8 cellular contexts compared by ENCODE assay signal in genomic region chr12:55817352-55818139, GRCh38. TPM values are rescaled to one million over a fixed set of nuclear protein-coding genes. Genes with fewer than 3 reads are reported as not detected.
A peak's percentile ranks its signal among the peaks of the same experiment; 100 is the strongest.
DNase-seq lines count a peak whose midpoint lies in the region; ATAC-seq and TF ChIP-seq lines count a peak whose summit lies in the region.

TSS of gene ORMDL2 (plus strand) at chr12:55818041. CDS start at chr12:55819000, 959 bp downstream.
TSS of gene SARNP (minus strand) at chr12:55817724. CDS start at chr12:55817701, 23 bp downstream.

- no peak within 1 kb of the TSS for H3K14ac ChIP-seq in mesenchymal stem cell (ENCODE audit: low read length in 2 of 2)

- H3K4ac ChIP-seq in mesenchymal stem cell (ENCODE audit: low read depth in 1 of 2, low read length in 2 of 2) = peak within 1 kb of the TSS; percentile 81 to 93

- no peak within 1 kb of the TSS for H3K4me3 Mint-ChIP-seq in Calu3 (ENCODE audit: low read depth, unreplicated experiment)
- H3K4me3 Mint-ChIP-seq in activated CD8-positive, alpha-beta memory T cell treated with anti-CD3 and anti-CD28 coated beads, Interleukin-2, amount 10 ng/mL, durations not matched to agents 7 days and 5 days = no peak within 1 kb of the TSS
- no peak within 1 kb of the TSS for H3K4me3 Mint-ChIP-seq in endodermal cell

- H3K9me3 ChIP-seq in HUES48 (ENCODE audit: control insufficient read depth, insufficient read depth, low read length) (no peaks in the 10 kb centered on the region), NT2/D1 (ENCODE audit: insufficient read depth, low read length) (no peaks in the 10 kb centered on the region), endodermal cell (ENCODE audit: control insufficient read depth, low read length) (no peaks in the 10 kb centered on the region), mesenchymal stem cell (ENCODE audit: control insufficient read depth, low read length) (no peaks in the 10 kb centered on the region)

- peak within 1 kb of the TSS; percentile 81 for H4K91ac ChIP-seq in mesenchymal stem cell (ENCODE audit: low read length)

- peaks cover 28% of the 10 kb centered on the region for H3K36me3 Mint-ChIP-seq in Calu3 (ENCODE audit: insufficient read depth, unreplicated experiment)
- H3K36me3 Mint-ChIP-seq in activated CD8-positive, alpha-beta memory T cell treated with anti-CD3 and anti-CD28 coated beads, Interleukin-2, amount 10 ng/mL, durations not matched to agents 7 days and 5 days = peaks cover 40% of the 10 kb centered on the region
- peaks cover 40% of the 10 kb centered on the region for H3K36me3 Mint-ChIP-seq in endodermal cell (ENCODE audit: low read depth)

- H3K9ac ChIP-seq in HUES48 (ENCODE audit: low read depth, low read length) (peak within 1 kb of the TSS; percentile 91), NT2/D1 (ENCODE audit: insufficient read length, low read depth) (peak within 1 kb of the TSS; percentile 94), endodermal cell (ENCODE audit: extremely low read depth, low read length, poor library complexity, severe bottlenecking) (peak within 1 kb of the TSS; percentile 84), mesenchymal stem cell (ENCODE audit: low read length) (peak within 1 kb of the TSS; percentile 97)

- H3K4me1 Mint-ChIP-seq in Calu3 (ENCODE audit: low read depth, unreplicated experiment) = peaks cover 35% of the 10 kb centered on the region
- H3K4me1 Mint-ChIP-seq in activated CD8-positive, alpha-beta memory T cell treated with anti-CD3 and anti-CD28 coated beads, Interleukin-2, amount 10 ng/mL, durations not matched to agents 7 days and 5 days = peaks cover 41% of the 10 kb centered on the region
- H3K4me1 Mint-ChIP-seq in endodermal cell = peaks cover 21% of the 10 kb centered on the region

- peak within 1 kb of the TSS; percentile 84 for H3K4me2 ChIP-seq in mesenchymal stem cell (ENCODE audit: low read length, poor library complexity, severe bottlenecking)

- H3K27ac ChIP-seq in HUES48 (ENCODE audit: low read depth, low read length) (peak within 1 kb of the TSS; percentile 89), endodermal cell (ENCODE audit: low read depth, low read length) (peak within 1 kb of the TSS; percentile 27), mesenchymal stem cell (ENCODE audit: low read length, poor library complexity, severe bottlenecking) (peak within 1 kb of the TSS; percentile 86)

- H3K23ac ChIP-seq in mesenchymal stem cell (ENCODE audit: low read length in 2 of 2) = peak within 1 kb of the TSS in 1 of 2 experiments; percentile 41

- H2AK5ac ChIP-seq in mesenchymal stem cell (ENCODE audit: low read length, severe bottlenecking) = peak within 1 kb of the TSS; percentile 68

- H3K27me3 ChIP-seq in HUES48 (ENCODE audit: control insufficient read depth, insufficient read depth, low read length) = no peaks in the 10 kb centered on the region
- no peaks in the 10 kb centered on the region for H3K27me3 ChIP-seq in NT2/D1 (ENCODE audit: insufficient read depth, insufficient read length)
- no peaks in the 10 kb centered on the region for H3K27me3 ChIP-seq in endodermal cell (ENCODE audit: control insufficient read depth, insufficient read depth, low read length, poor library complexity, severe bottlenecking)
- no peaks in the 10 kb centered on the region for H3K27me3 ChIP-seq in mesenchymal stem cell (ENCODE audit: control insufficient read depth in 1 of 2, insufficient read depth in 1 of 2, low read length in 2 of 2)

- peak within 1 kb of the TSS; percentile 94 for H3K4me3 ChIP-seq in HUES48 (ENCODE audit: low read depth, low read length)
- H3K4me3 ChIP-seq in NT2/D1 (ENCODE audit: insufficient read length, low read depth) = peak within 1 kb of the TSS; percentile 91
- peak within 1 kb of the TSS; percentile 99 for H3K4me3 ChIP-seq in endodermal cell (ENCODE audit: low read length)
- peak within 1 kb of the TSS; percentile 85 to 97 for H3K4me3 ChIP-seq in mesenchymal stem cell (ENCODE audit: insufficient read depth in 1 of 2, low read depth in 1 of 2, low read length in 2 of 2)

- no peaks in the 10 kb centered on the region for H3K27me3 Mint-ChIP-seq in Calu3 (ENCODE audit: unreplicated experiment)
- H3K27me3 Mint-ChIP-seq in activated CD8-positive, alpha-beta memory T cell treated with anti-CD3 and anti-CD28 coated beads, Interleukin-2, amount 10 ng/mL, durations not matched to agents 7 days and 5 days = no peaks in the 10 kb centered on the region
- no peaks in the 10 kb centered on the region for H3K27me3 Mint-ChIP-seq in endodermal cell (ENCODE audit: insufficient read depth)

- CTCF ChIA-PET in Calu3 (lab: Charles Lee) = interaction anchor here (0.5 to 2.3 kb wide), 16 partner anchors 9 to 262 kb away, joined by 3 to 21 read pairs (median 4); partner anchors contain the start of genes DNAJC14, ERBB3 and RAB5B
- CTCF ChIA-PET in activated CD8-positive, alpha-beta memory T cell treated with anti-CD3 and anti-CD28 coated beads, Interleukin-2, amount 10 ng/mL, durations not matched to agents 7 days and 5 days (lab: Charles Lee) = interaction anchor here (1.0 to 5.3 kb wide), 16 partner anchors 10 to 224 kb away, joined by 3 to 42 read pairs (median 5); partner anchors contain the start of genes DGKA, DNAJC14, PYM1 and RAB5B

- H2BK12ac ChIP-seq in mesenchymal stem cell (ENCODE audit: low read length in 2 of 2) = peak within 1 kb of the TSS in 1 of 2 experiments; percentile 67

- peak; percentile 98 for ATAC-seq in GM21423 (IDR thresholded peaks at IDR 0.05; ENCODE audit: unreplicated experiment)
- peak; percentile 96 for ATAC-seq in activated CD8-positive, alpha-beta memory T cell treated with anti-CD3 and anti-CD28 coated beads, Interleukin-2, amount 10 ng/mL, durations not matched to agents 7 days and 5 days

- H3K36me3 ChIP-seq in HUES48 (ENCODE audit: control insufficient read depth, insufficient read depth, low read length) (peaks cover 56% of the 10 kb centered on the region), NT2/D1 (ENCODE audit: insufficient read depth, insufficient read length, low read length) (peaks cover 72% of the 10 kb centered on the region), endodermal cell (ENCODE audit: control insufficient read depth, insufficient read depth, low read length) (peaks cover 66% of the 10 kb centered on the region), mesenchymal stem cell (ENCODE audit: control insufficient read depth in 1 of 2, insufficient read depth in 2 of 2, low read depth in 1 of 2, low read length in 2 of 2) (peaks cover 26 to 66% of the 10 kb centered on the region in 2 experiments)

- H4K8ac ChIP-seq in mesenchymal stem cell (ENCODE audit: low read length) = peak within 1 kb of the TSS; percentile 94

- H3K27ac Mint-ChIP-seq in Calu3 (ENCODE audit: unreplicated experiment) = no peak within 1 kb of the TSS
- H3K27ac Mint-ChIP-seq in activated CD8-positive, alpha-beta memory T cell treated with anti-CD3 and anti-CD28 coated beads, Interleukin-2, amount 10 ng/mL, durations not matched to agents 7 days and 5 days = no peak within 1 kb of the TSS
- no peak within 1 kb of the TSS for H3K27ac Mint-ChIP-seq in endodermal cell

- H2AFZ ChIP-seq in mesenchymal stem cell (ENCODE audit: low read depth, low read length) = peak within 1 kb of the TSS; percentile 15

- peaks cover 17% of the 10 kb centered on the region for H3K79me1 ChIP-seq in mesenchymal stem cell (replicated peaks; ENCODE audit: low read length, poor library complexity, severe bottlenecking)

- H3K18ac ChIP-seq in mesenchymal stem cell (ENCODE audit: low read depth in 1 of 2, low read length in 2 of 2) = peak within 1 kb of the TSS; percentile 52 to 83

- peak within 1 kb of the TSS; percentile 57 for H2BK15ac ChIP-seq in mesenchymal stem cell (ENCODE audit: low read depth, poor library complexity, severe bottlenecking)

- peaks cover 33% of the 10 kb centered on the region for H3K4me1 ChIP-seq in HUES48 (ENCODE audit: control insufficient read depth, insufficient read depth, low read length)
- no peaks in the 10 kb centered on the region for H3K4me1 ChIP-seq in NT2/D1 (ENCODE audit: insufficient read depth, insufficient read length)
- peaks cover 4% of the 10 kb centered on the region for H3K4me1 ChIP-seq in endodermal cell (ENCODE audit: control insufficient read depth, insufficient read depth, low read length)
- H3K4me1 ChIP-seq in mesenchymal stem cell (ENCODE audit: control insufficient read depth, insufficient read depth, low read depth, low read length) = peaks cover 9% of the 10 kb centered on the region

- H2BK5ac ChIP-seq in mesenchymal stem cell (ENCODE audit: low read depth, low read length, poor library complexity, severe bottlenecking) = no peak within 1 kb of the TSS

- BruUV-seq in Calu3 (replicated peaks; lab: Mats Ljungman, UMichigan) = no TSS peak

- 0 to 1% methylated on average over 30 to 38 of the region's 38 CpGs for WGBS in endodermal cell (ENCODE audit: insufficient coverage in 1 of 2, insufficient read length in 1 of 2), 2 experiments
- WGBS in mesenchymal stem cell = under 1% methylated on average over 38 of the region's 38 CpGs

- DNase-seq in Calu3 = peak; percentile 97
- DNase-seq in NT2/D1 (ENCODE audit: low read depth, low spot score) = peak; percentile 100
- DNase-seq in activated CD8-positive, alpha-beta memory T cell treated with anti-CD3 and anti-CD28 coated beads, Interleukin-2, amount 10 ng/mL, durations not matched to agents 7 days and 5 days = peak; percentile 100
- DNase-seq in endodermal cell = peak; percentile 100
- peak; percentile 100 for DNase-seq in mesenchymal stem cell
- DNase-seq in stimulated activated CD8-positive, alpha-beta memory T cell treated with anti-CD3 and anti-CD28 coated beads, Interleukin-12 subunit alpha, Interleukin-12 subunit beta, amount 100 ng/mL, for 4 hours (ENCODE audit: low read depth) = peak; percentile 88

- H2BK120ac ChIP-seq in mesenchymal stem cell (ENCODE audit: low read depth, low read length) = no peak within 1 kb of the TSS

- H3K9me3 Mint-ChIP-seq in Calu3 (ENCODE audit: low read depth, unreplicated experiment) (no peaks in the 10 kb centered on the region), endodermal cell (no peaks in the 10 kb centered on the region)
- H3K9me3 Mint-ChIP-seq in activated CD8-positive, alpha-beta memory T cell treated with anti-CD3 and anti-CD28 coated beads, Interleukin-2, amount 10 ng/mL, durations not matched to agents 7 days and 5 days (ENCODE audit: low read depth) = no peaks in the 10 kb centered on the region

- intact Hi-C loops in Calu3 (cut with micrococcal nuclease; ENCODE audit: unreplicated experiment) = loop anchor here (5.0 kb wide), 2 partner anchors 80 to 225 kb away; partner anchors contain the start of gene RPS26

- TF ChIP-seq CTCF in Calu3 (IDR thresholded peaks at IDR 0.05; ENCODE audit: unreplicated experiment) (no peak), endodermal cell (conservative IDR thresholded peaks at IDR 0.05) (no peak)

RNA-seq across cellular contexts. Expression of gene ORMDL2, which starts in this region (rescaled TPM):
- 93.6 and 95.4 TPM in 2 replicates for total RNA-seq in Calu3 (2022)
- total RNA-seq in activated CD8-positive, alpha-beta memory T cell treated with anti-CD3 and anti-CD28 coated beads, Interleukin-2, amount 10 ng/mL, durations not matched to agents 7 days and 5 days = 10 to 100 TPM; 45.8 to 57.2 TPM
- 10 to 100 TPM; 43.7 to 57.1 TPM for total RNA-seq in endodermal cell
- 43.3 TPM for polyA plus RNA-seq in endodermal cell (2013, experiment 1 of 2)
- polyA plus RNA-seq in endodermal cell (2013, experiment 2 of 2) = 32.1 TPM
- 78.3 TPM for polyA plus RNA-seq in mesenchymal stem cell (2013, experiment 1 of 2)
- 86.1 TPM for polyA plus RNA-seq in mesenchymal stem cell (2013, experiment 2 of 2)

RNA-seq across cellular contexts. Expression of gene SARNP, which starts in this region (rescaled TPM):
- total RNA-seq in Calu3 (2022) = 64.4 and 73.8 TPM in 2 replicates
- 10 to 100 TPM; 96.8 to 98.6 TPM for total RNA-seq in activated CD8-positive, alpha-beta memory T cell treated with anti-CD3 and anti-CD28 coated beads, Interleukin-2, amount 10 ng/mL, durations not matched to agents 7 days and 5 days
- total RNA-seq in endodermal cell = 100 to 1,000 TPM in 1 of 2 donors, 10 to 100 TPM in 1; 95.7 to 119 TPM
- 161 TPM for polyA plus RNA-seq in endodermal cell (2013, experiment 1 of 2)
- 152 TPM for polyA plus RNA-seq in endodermal cell (2013, experiment 2 of 2)
- polyA plus RNA-seq in mesenchymal stem cell (2013, experiment 1 of 2) = 184 TPM
- 201 TPM for polyA plus RNA-seq in mesenchymal stem cell (2013, experiment 2 of 2)

Comparison
In these comparisons a context has a peak if more than half of its experiments do, and no peak if none do; other contexts are left out.
1. Peak in every context shown above with its lines: DNase-seq, ATAC-seq, H3K4me3 ChIP-seq and H3K27ac ChIP-seq.
2. H3K27ac ChIP-seq: peak in every context shown above with its lines; median percentile 89 in HUES48; 86 in mesenchymal stem cell; 27 in endodermal cell.